5 cellular contexts compared by ENCODE assay signal in genomic region chr17:42545755-42546505, GRCh38. TPM values are rescaled to one million over a fixed set of nuclear protein-coding genes. Genes with fewer than 3 reads are reported as not detected.
DNase-seq lines count a peak whose midpoint lies in the region; ATAC-seq, FAIRE-seq and TF ChIP-seq lines count a peak whose summit lies in the region.
"Not testable (repeated sequence)": the region's sequence is repeated elsewhere in the genome, so short reads cannot be mapped to it uniquely, and the experiment has no call there.

No MANE protein-coding gene starts in this region.

- not testable (repeated sequence) for TF ChIP-seq POLR2A in IMR-90 (IDR thresholded peaks at IDR 0.05; ENCODE audit: low read depth, low read length); K562 (conservative IDR thresholded peaks at IDR 0.05)

- H2AK9ac ChIP-seq in IMR-90 (replicated peaks; ENCODE audit: low read depth, low read length, poor library complexity), result not testable (repeated sequence)

- BruUV-seq in Caco-2 (replicated peaks; lab: Mats Ljungman, UMichigan); IMR-90 (replicated peaks; lab: Mats Ljungman, UMichigan); K562 (replicated peaks; lab: Mats Ljungman, UMichigan): not testable (repeated sequence)

- peak; percentile 40 for ATAC-seq in IMR-90 (ENCODE audit: low read depth)
- peak; percentile 19; the same call in 2 of the 3 replicates for ATAC-seq in K562

- peak overlapping the region; percentile 45 for H3K27ac Mint-ChIP-seq in Caco-2 (ENCODE audit: unreplicated experiment)

- not testable (repeated sequence) for H3K79me2 ChIP-seq in K562 (ENCODE audit: control insufficient read depth, insufficient read depth, low read length); osteoblast (ENCODE audit: insufficient read depth, low read length)

- H3K4me1 ChIP-seq in Caco-2 (peaks cover 16% of the 10 kb centered on the region), K562 (replicated peaks in 1 of 2; ENCODE audit: control insufficient read depth in 2 of 2, insufficient read depth in 2 of 2, low read length in 2 of 2) (peaks cover 7 to 33% of the 10 kb centered on the region in 2 experiments; a peak in 4 of 5 replicates)
- H3K4me1 ChIP-seq in IMR-90 (ENCODE audit: control insufficient read depth, insufficient read depth, low read length); kidney (ENCODE audit: control insufficient read depth in 1 of 2, insufficient read depth in 1 of 2, low read depth in 1 of 2, low read length in 2 of 2); osteoblast (ENCODE audit: insufficient read depth, low read length): not testable (repeated sequence)

- not testable (repeated sequence) for TF ChIP-seq RAD21 in IMR-90 (IDR thresholded peaks at IDR 0.05; ENCODE audit: low read length); K562 (CRISPR knock-in tag; conservative IDR thresholded peaks at IDR 0.05 in 1 of 2, IDR thresholded peaks at IDR 0.05 in 1 of 2)

- POLR2A ChIA-PET in Caco-2 (lab: Charles Lee) (interaction anchor here (1.3 kb wide), 2 partner anchors 8 to 10 kb away, joined by 3 to 4 read pairs; partner anchors contain the start of gene NAGLU), K562 (lab: Yijun Ruan, JAX) (interaction anchor here (2.4 kb wide), 1 partner anchor 10 kb away, joined by 10 read pairs; the partner anchor contains the start of gene NAGLU)
- POLR2A ChIA-PET in IMR-90 (lab: Charles Lee; ENCODE audit: unreplicated experiment), result not testable (repeated sequence)

- in situ Hi-C loops in IMR-90 (cut with MboI; ENCODE audit: low sequenced_read_pairs); K562 (cut with MboI): not testable (repeated sequence)

- peak; percentile 80 for FAIRE-seq in K562 (lab: Jason Lieb, UNC)
- FAIRE-seq in kidney (lab: Jason Lieb, UNC), result not testable (repeated sequence)

- peaks cover 3 to 16% of the 10 kb centered on the region in 2 experiments; a peak in 3 of 4 replicates for H3K79me1 ChIP-seq in IMR-90 (ENCODE audit: low read depth in 1 of 2, low read length in 2 of 2)

- H3K23ac ChIP-seq in IMR-90 (ENCODE audit: low read depth, low read length), result not testable (repeated sequence)

- WGBS in IMR-90 (ENCODE audit: extremely low coverage in 2 of 2, insufficient read length in 1 of 2), 2 experiments, result no CpG with 5 or more reads among the region's 9 CpGs
- WGBS in K562 (ENCODE audit: insufficient coverage, low coverage, missing lambda C conversion rate), result 71% methylated on average over 7 of the region's 9 CpGs

- CTCF ChIA-PET in Caco-2 (lab: Charles Lee); IMR-90 (lab: Yijun Ruan, JAX); K562 (lab: Yijun Ruan, JAX; ENCODE audit: low intra/inter-chr PET ratio): not testable (repeated sequence)

- H3K9me1 ChIP-seq in IMR-90 (ENCODE audit: insufficient read depth, low read length), result peaks cover 11% of the 10 kb centered on the region
- not testable (repeated sequence) for H3K9me1 ChIP-seq in K562 (ENCODE audit: control insufficient read depth, insufficient read depth, low read length)

- dilution Hi-C loops in IMR-90 (cut with HindIII; ENCODE audit: low sequenced_read_pairs, unreplicated experiment), result not testable (repeated sequence)

- H2BK5ac ChIP-seq in IMR-90 (ENCODE audit: low read depth, low read length, poor library complexity, severe bottlenecking), result not testable (repeated sequence)

- not testable (repeated sequence) for TF ChIP-seq CTCF in Caco-2 (IDR thresholded peaks at IDR 0.05; ENCODE audit: insufficient read depth in 1 of 2, low read depth in 1 of 2, low read length in 1 of 2, severe bottlenecking in 1 of 2, unreplicated experiment in 1 of 2); IMR-90 (conservative IDR thresholded peaks at IDR 0.05; ENCODE audit: low read depth, low read length); K562 (IDR thresholded peaks at IDR 0.05 in 2 of 3, conservative IDR thresholded peaks at IDR 0.05 in 1 of 3; ENCODE audit: insufficient read depth in 2 of 3, low read depth in 1 of 3, low read length in 3 of 3); kidney (IDR thresholded peaks at IDR 0.05; ENCODE audit: borderline replicate concordance, extremely low read depth, insufficient read depth); osteoblast (IDR thresholded peaks at IDR 0.05; ENCODE audit: extremely low read depth, low read depth, low read length)

- H3K9me3 ChIP-seq in Caco-2; IMR-90 (ENCODE audit: control insufficient read depth, insufficient read depth, low read length); K562 (replicated peaks; ENCODE audit: control insufficient read depth, insufficient read depth, low read depth, low read length); kidney (ENCODE audit: control insufficient read depth in 1 of 2, low read length in 2 of 2); osteoblast (ENCODE audit: low read depth, low read length): not testable (repeated sequence)

- not testable (repeated sequence) for H3K9ac ChIP-seq in IMR-90 (ENCODE audit: low read depth, low read length); K562 (ENCODE audit: insufficient read depth in 1 of 2, low read depth in 2 of 2, low read length in 2 of 2); kidney (ENCODE audit: low read length in 2 of 2)

- not testable (repeated sequence) for H3K36me3 ChIP-seq in Caco-2 (ENCODE audit: control insufficient read depth, insufficient read depth, low read length); kidney (ENCODE audit: control insufficient read depth in 1 of 2, insufficient read depth in 2 of 2, low read length in 2 of 2)
- H3K36me3 ChIP-seq in IMR-90 (ENCODE audit: control insufficient read depth, insufficient read depth, low read length) (peaks cover 34% of the 10 kb centered on the region), K562 (ENCODE audit: control insufficient read depth, insufficient read depth, low read length) (peaks cover 22% of the 10 kb centered on the region; the same call in 2 of the 3 replicates), osteoblast (ENCODE audit: insufficient read depth, low read length) (peaks cover 28% of the 10 kb centered on the region)

- H2BK15ac ChIP-seq in IMR-90 (ENCODE audit: low read depth, low read length), result not testable (repeated sequence)

- not testable (repeated sequence) for H4K8ac ChIP-seq in IMR-90 (ENCODE audit: low read depth in 2 of 2, low read length in 2 of 2)

- not testable (repeated sequence) for TF ChIP-seq EP300 in K562 (IDR thresholded peaks at IDR 0.05; ENCODE audit: low read length)

- H3K27ac ChIP-seq in IMR-90 (ENCODE audit: insufficient read depth, low read length); K562 (ENCODE audit: extremely low read depth, low read depth, low read length); kidney (ENCODE audit: low read depth in 2 of 2, low read length in 2 of 2); osteoblast (ENCODE audit: low read depth, low read length): not testable (repeated sequence)

- peaks cover 62% of the 10 kb centered on the region for H3K36me3 Mint-ChIP-seq in Caco-2 (ENCODE audit: insufficient read depth, unreplicated experiment)

- H2BK20ac ChIP-seq in IMR-90 (ENCODE audit: low read depth, low read length), result not testable (repeated sequence)

- not testable (repeated sequence) for H3K9me3 Mint-ChIP-seq in Caco-2 (ENCODE audit: unreplicated experiment)

- H3K14ac ChIP-seq in IMR-90 (replicated peaks; ENCODE audit: low read depth, low read length), result not testable (repeated sequence)

- H3K4me1 Mint-ChIP-seq in Caco-2 (ENCODE audit: low read depth, unreplicated experiment), result not testable (repeated sequence)

- not testable (repeated sequence) for H3K4me3 ChIP-seq in Caco-2 (ENCODE audit: low read depth, low read length); IMR-90 (ENCODE audit: insufficient read depth, low read depth, low read length); K562; kidney (ENCODE audit: low read length in 2 of 2); osteoblast (ENCODE audit: insufficient read depth, low read length)

- not testable (repeated sequence) for H3K4me2 ChIP-seq in IMR-90 (ENCODE audit: low read depth, low read length); K562 (ENCODE audit: insufficient read depth, low read length); osteoblast (ENCODE audit: insufficient read depth, low read length)

- not testable (repeated sequence) for H3K18ac ChIP-seq in IMR-90 (ENCODE audit: low read depth, low read length)

- intact Hi-C loops in Caco-2 (cut with micrococcal nuclease; ENCODE audit: unreplicated experiment); IMR-90 (cut with micrococcal nuclease); K562 (cut with micrococcal nuclease); kidney (cut with DNase I): not testable (repeated sequence)

- H3K4ac ChIP-seq in IMR-90 (ENCODE audit: low read depth, low read length), result not testable (repeated sequence)

- H2BK120ac ChIP-seq in IMR-90 (ENCODE audit: low read depth, low read length), result not testable (repeated sequence)

- H3K4me3 Mint-ChIP-seq in Caco-2 (ENCODE audit: unreplicated experiment), result not testable (repeated sequence)

- H4K20me1 ChIP-seq in IMR-90 (ENCODE audit: insufficient read depth, low read length); K562 (replicated peaks; ENCODE audit: control insufficient read depth, insufficient read depth, low read length); osteoblast (ENCODE audit: insufficient read depth, low read length): not testable (repeated sequence)

- not testable (repeated sequence) for H3K27me3 ChIP-seq in Caco-2 (replicated peaks; ENCODE audit: control insufficient read depth, insufficient read depth, low read length); IMR-90 (ENCODE audit: control insufficient read depth, insufficient read depth, low read length); K562 (ENCODE audit: control insufficient read depth in 2 of 2, insufficient read depth in 2 of 2, low read length in 2 of 2); osteoblast (ENCODE audit: insufficient read depth, low read length)

- H2AK5ac ChIP-seq in IMR-90 (ENCODE audit: low read depth, low read length), result not testable (repeated sequence)

- not testable (repeated sequence) for H3K27me3 Mint-ChIP-seq in Caco-2 (ENCODE audit: insufficient read depth, unreplicated experiment)

- not testable (repeated sequence) for H4K91ac ChIP-seq in IMR-90 (ENCODE audit: insufficient read depth, low read depth, low read length)

- not testable (repeated sequence) for DNase-seq in Caco-2; IMR-90; K562 (ENCODE audit: extremely low read depth in 1 of 4, low spot score in 3 of 4)
- peak; percentile 2 for DNase-seq in kidney
- DNase-seq in osteoblast (ENCODE audit: insufficient read length, low spot score, missing footprints), result peak; percentile 17

- not testable (repeated sequence) for H4K5ac ChIP-seq in IMR-90 (ENCODE audit: low read depth, low read length)

- not testable (repeated sequence) for H2AFZ ChIP-seq in IMR-90 (replicated peaks; ENCODE audit: low read length, poor library complexity); K562 (ENCODE audit: low read depth, low read length); osteoblast (ENCODE audit: low read length)

- H3K56ac ChIP-seq in IMR-90 (ENCODE audit: extremely low read depth, insufficient read depth, low read length), result not testable (repeated sequence)

RNA-seq across cellular contexts. Expression of gene HSD17B1, which starts 6.8 kb away (rescaled TPM):
- 2.3 and 4.0 TPM in 2 replicates for total RNA-seq in Caco-2 (2022)
- 0.56 and 0.72 TPM in 2 replicates for total RNA-seq in IMR-90 (2012; rRNA removed)
- polyA plus RNA-seq in IMR-90 (2012; rRNA removed), result 1.4 and 2.9 TPM in 2 replicates
- polyA plus RNA-seq in IMR-90 (2012; cell fraction: cytosol; rRNA removed), result 1.4 and 2.6 TPM in 2 replicates
- 1.5 and 3.3 TPM in 2 replicates for polyA plus RNA-seq in IMR-90 (2012; cell fraction: nucleus; rRNA removed; ENCODE audit: low replicate concordance)
- 3.9 and 8.6 TPM in 2 replicates for total RNA-seq in K562 (2011; cell fraction: chromatin; rRNA removed; ENCODE audit: low replicate concordance)
- total RNA-seq in K562 (2011; cell fraction: nucleolus; rRNA removed), result 9.5 TPM in 2 replicates
- total RNA-seq in K562 (2011; cell fraction: nucleoplasm; rRNA removed), result 5.4 and 5.5 TPM in 2 replicates
- 21.1 and 25.0 TPM in 2 replicates for total RNA-seq in K562 (2014; rRNA removed)
- total RNA-seq in K562 (2014; rRNA removed; fragmentation: Illumina TruSeq; extraction: Trizol), result 1.1 and 1.3 TPM in 2 replicates
- total RNA-seq in K562 (2015; rRNA removed; fragmentation: Illumina TruSeq; extraction: Trizol), result 6.7 and 7.1 TPM in 2 replicates
- 12.9 and 13.9 TPM in 2 replicates for total RNA-seq in K562 (2021)
- polyA plus RNA-seq in K562 (2011; rRNA removed), result 3.6 and 5.3 TPM in 2 replicates
- polyA plus RNA-seq in K562 (2011; cell fraction: cytosol; rRNA removed), result 6.4 and 18.6 TPM in 2 replicates
- polyA plus RNA-seq in K562 (2011; cell fraction: nucleus; rRNA removed), result 3.8 and 8.0 TPM in 2 replicates
- polyA plus RNA-seq in K562 (2012), result 10.9 and 13.0 TPM in 2 replicates
- polyA plus RNA-seq in K562 (2014; fragmentation: Illumina TruSeq; extraction: Trizol), result 1.6 and 7.0 TPM in 2 replicates
- under 1 TPM; 0.55 to 0.73 TPM for polyA plus RNA-seq in K562 (2014; fragmentation: Nextera tagmentation; extraction: Ambion mirVana)
- polyA plus RNA-seq in K562 (2014; rRNA removed), result 17.0 and 17.3 TPM in 2 replicates
- 0.66 and 0.84 TPM in 2 replicates for polyA minus RNA-seq in K562 (2011; rRNA and poly(A)+ RNA removed)
- polyA minus RNA-seq in K562 (2011; cell fraction: cytosol; rRNA and poly(A)+ RNA removed), result 4.9 and 8.0 TPM in 2 replicates
- polyA minus RNA-seq in K562 (2011; cell fraction: nucleus; rRNA and poly(A)+ RNA removed), result 2.3 and 2.7 TPM in 2 replicates
- total RNA-seq in kidney, result 0.31 TPM
- polyA plus RNA-seq in kidney (ENCODE audit: insufficient read depth, low read depth, low replicate concordance), result 3.3 TPM
- total RNA-seq in osteoblast, result 1.1 and 1.5 TPM in 2 replicates

RNA-seq across cellular contexts. Expression of gene NAGLU, which starts 9.9 kb away (rescaled TPM):
- total RNA-seq in Caco-2 (2022) (28.7 and 29.2 TPM in 2 replicates), IMR-90 (2012; rRNA removed) (6.5 and 7.5 TPM in 2 replicates), K562 (2014; rRNA removed) (13.9 and 14.0 TPM in 2 replicates), K562 (2014; rRNA removed; fragmentation: Illumina TruSeq; extraction: Trizol) (2.6 and 3.6 TPM in 2 replicates), K562 (2015; rRNA removed; fragmentation: Illumina TruSeq; extraction: Trizol) (9.3 and 10.7 TPM in 2 replicates), K562 (2021) (18.0 and 21.5 TPM in 2 replicates), kidney (37.5 TPM), osteoblast (91.6 and 99.0 TPM in 2 replicates)
- polyA plus RNA-seq in IMR-90 (2012; rRNA removed) (29.2 TPM in 2 replicates), K562 (2011; rRNA removed) (8.5 and 8.6 TPM in 2 replicates), K562 (2014; fragmentation: Illumina TruSeq; extraction: Trizol) (6.2 and 12.7 TPM in 2 replicates), K562 (2014; fragmentation: Nextera tagmentation; extraction: Ambion mirVana) (under 1 TPM; 0.04 to 0.21 TPM), K562 (2014; rRNA removed) (17.2 and 20.8 TPM in 2 replicates), kidney (ENCODE audit: insufficient read depth, low read depth, low replicate concordance) (52.7 TPM)
- 17.3 and 46.5 TPM in 2 replicates for polyA plus RNA-seq in IMR-90 (2012; cell fraction: cytosol; rRNA removed)
- polyA plus RNA-seq in IMR-90 (2012; cell fraction: nucleus; rRNA removed; ENCODE audit: low replicate concordance), result 42.7 and 138 TPM in 2 replicates
- 16.1 and 63.4 TPM in 2 replicates for total RNA-seq in K562 (2011; cell fraction: chromatin; rRNA removed; ENCODE audit: low replicate concordance)
- 75.0 and 82.4 TPM in 2 replicates for total RNA-seq in K562 (2011; cell fraction: nucleolus; rRNA removed)
- 39.3 and 45.6 TPM in 2 replicates for total RNA-seq in K562 (2011; cell fraction: nucleoplasm; rRNA removed)
- 7.8 and 21.4 TPM in 2 replicates for polyA plus RNA-seq in K562 (2011; cell fraction: cytosol; rRNA removed)
- polyA plus RNA-seq in K562 (2011; cell fraction: nucleus; rRNA removed), result 29.1 and 66.7 TPM in 2 replicates
- polyA plus RNA-seq in K562 (2012), result 10.6 and 14.8 TPM in 2 replicates
- polyA minus RNA-seq in K562 (2011; rRNA and poly(A)+ RNA removed), result 2.3 and 6.4 TPM in 2 replicates
- 3.2 and 8.1 TPM in 2 replicates for polyA minus RNA-seq in K562 (2011; cell fraction: cytosol; rRNA and poly(A)+ RNA removed)
- polyA minus RNA-seq in K562 (2011; cell fraction: nucleus; rRNA and poly(A)+ RNA removed), result 17.4 and 22.3 TPM in 2 replicates

RNA-seq across cellular contexts. Expression of gene COASY, which starts 16.0 kb away (rescaled TPM):
- 128 and 138 TPM in 2 replicates for total RNA-seq in Caco-2 (2022)
- total RNA-seq in IMR-90 (2012; rRNA removed), result 9.7 and 10.6 TPM in 2 replicates
- 44.0 and 46.6 TPM in 2 replicates for polyA plus RNA-seq in IMR-90 (2012; rRNA removed)
- 32.3 and 40.6 TPM in 2 replicates for polyA plus RNA-seq in IMR-90 (2012; cell fraction: cytosol; rRNA removed)
- 76.9 and 130 TPM in 2 replicates for polyA plus RNA-seq in IMR-90 (2012; cell fraction: nucleus; rRNA removed; ENCODE audit: low replicate concordance)
- total RNA-seq in K562 (2011; cell fraction: chromatin; rRNA removed; ENCODE audit: low replicate concordance), result 117 and 276 TPM in 2 replicates
- total RNA-seq in K562 (2011; cell fraction: nucleolus; rRNA removed), result 148 and 164 TPM in 2 replicates
- total RNA-seq in K562 (2011; cell fraction: nucleoplasm; rRNA removed), result 145 and 162 TPM in 2 replicates
- total RNA-seq in K562 (2014; rRNA removed), result 43.5 and 62.9 TPM in 2 replicates
- total RNA-seq in K562 (2014; rRNA removed; fragmentation: Illumina TruSeq; extraction: Trizol), result 33.3 and 43.2 TPM in 2 replicates
- 25.4 and 32.0 TPM in 2 replicates for total RNA-seq in K562 (2015; rRNA removed; fragmentation: Illumina TruSeq; extraction: Trizol)
- total RNA-seq in K562 (2021), result 167 and 175 TPM in 2 replicates
- polyA plus RNA-seq in K562 (2011; rRNA removed), result 38.7 and 58.6 TPM in 2 replicates
- polyA plus RNA-seq in K562 (2011; cell fraction: cytosol; rRNA removed), result 34.8 and 93.5 TPM in 2 replicates
- polyA plus RNA-seq in K562 (2011; cell fraction: nucleus; rRNA removed), result 262 and 432 TPM in 2 replicates
- 137 and 160 TPM in 2 replicates for polyA plus RNA-seq in K562 (2012)
- polyA plus RNA-seq in K562 (2014; fragmentation: Illumina TruSeq; extraction: Trizol), result 99.8 and 139 TPM in 2 replicates
- polyA plus RNA-seq in K562 (2014; fragmentation: Nextera tagmentation; extraction: Ambion mirVana), result 10 to 100 TPM; 62.3 to 80.6 TPM
- 80.5 and 95.2 TPM in 2 replicates for polyA plus RNA-seq in K562 (2014; rRNA removed)
- 19.9 and 27.4 TPM in 2 replicates for polyA minus RNA-seq in K562 (2011; rRNA and poly(A)+ RNA removed)
- polyA minus RNA-seq in K562 (2011; cell fraction: cytosol; rRNA and poly(A)+ RNA removed), result 39.1 and 51.2 TPM in 2 replicates
- polyA minus RNA-seq in K562 (2011; cell fraction: nucleus; rRNA and poly(A)+ RNA removed), result 39.4 and 40.0 TPM in 2 replicates
- 71.9 TPM for total RNA-seq in kidney
- polyA plus RNA-seq in kidney (ENCODE audit: insufficient read depth, low read depth, low replicate concordance), result 145 TPM
- total RNA-seq in osteoblast, result 13.0 and 13.4 TPM in 2 replicates

RNA-seq across cellular contexts. Expression of gene MLX, which starts 21.0 kb away (rescaled TPM):
- total RNA-seq in Caco-2 (2022) (37.5 and 41.2 TPM in 2 replicates), IMR-90 (2012; rRNA removed) (37.5 and 37.8 TPM in 2 replicates), K562 (2014; rRNA removed) (42.9 and 51.6 TPM in 2 replicates), K562 (2014; rRNA removed; fragmentation: Illumina TruSeq; extraction: Trizol) (41.2 and 45.4 TPM in 2 replicates), K562 (2015; rRNA removed; fragmentation: Illumina TruSeq; extraction: Trizol) (47.6 and 48.6 TPM in 2 replicates), K562 (2021) (50.0 and 55.1 TPM in 2 replicates), kidney (38.7 TPM), osteoblast (43.4 and 44.8 TPM in 2 replicates)
- polyA plus RNA-seq in IMR-90 (2012; rRNA removed) (45.5 and 45.6 TPM in 2 replicates), K562 (2011; rRNA removed) (41.8 and 58.9 TPM in 2 replicates), K562 (2014; fragmentation: Illumina TruSeq; extraction: Trizol) (71.5 and 84.2 TPM in 2 replicates), K562 (2014; fragmentation: Nextera tagmentation; extraction: Ambion mirVana) (100 to 1,000 TPM in 1 of 2 experiments, 10 to 100 TPM in 1; 82.7 to 100 TPM), K562 (2014; rRNA removed) (71.3 and 82.0 TPM in 2 replicates), kidney (ENCODE audit: insufficient read depth, low read depth, low replicate concordance) (41.0 TPM)
- 17.2 and 19.2 TPM in 2 replicates for polyA plus RNA-seq in IMR-90 (2012; cell fraction: cytosol; rRNA removed)
- 115 and 123 TPM in 2 replicates for polyA plus RNA-seq in IMR-90 (2012; cell fraction: nucleus; rRNA removed; ENCODE audit: low replicate concordance)
- 94.6 and 259 TPM in 2 replicates for total RNA-seq in K562 (2011; cell fraction: chromatin; rRNA removed; ENCODE audit: low replicate concordance)
- 158 and 168 TPM in 2 replicates for total RNA-seq in K562 (2011; cell fraction: nucleolus; rRNA removed)
- total RNA-seq in K562 (2011; cell fraction: nucleoplasm; rRNA removed), result 148 and 161 TPM in 2 replicates
- polyA plus RNA-seq in K562 (2011; cell fraction: cytosol; rRNA removed), result 35.1 and 46.5 TPM in 2 replicates
- 76.8 and 145 TPM in 2 replicates for polyA plus RNA-seq in K562 (2011; cell fraction: nucleus; rRNA removed)
- polyA plus RNA-seq in K562 (2012), result 46.8 and 71.4 TPM in 2 replicates
- 42.5 and 66.7 TPM in 2 replicates for polyA minus RNA-seq in K562 (2011; rRNA and poly(A)+ RNA removed)
- 16.9 and 28.1 TPM in 2 replicates for polyA minus RNA-seq in K562 (2011; cell fraction: cytosol; rRNA and poly(A)+ RNA removed)
- 36.9 and 49.1 TPM in 2 replicates for polyA minus RNA-seq in K562 (2011; cell fraction: nucleus; rRNA and poly(A)+ RNA removed)

RNA-seq across cellular contexts. Expression of gene PSMC3IP, which starts 31.6 kb away (rescaled TPM):
- 24.7 and 25.2 TPM in 2 replicates for total RNA-seq in Caco-2 (2022)
- total RNA-seq in IMR-90 (2012; rRNA removed), result 5.6 and 8.9 TPM in 2 replicates
- polyA plus RNA-seq in IMR-90 (2012; rRNA removed), result 9.8 and 11.1 TPM in 2 replicates
- 2.9 and 5.3 TPM in 2 replicates for polyA plus RNA-seq in IMR-90 (2012; cell fraction: cytosol; rRNA removed)
- polyA plus RNA-seq in IMR-90 (2012; cell fraction: nucleus; rRNA removed; ENCODE audit: low replicate concordance), result 6.5 and 20.3 TPM in 2 replicates
- 63.5 and 83.8 TPM in 2 replicates for total RNA-seq in K562 (2011; cell fraction: chromatin; rRNA removed; ENCODE audit: low replicate concordance)
- 39.0 and 45.4 TPM in 2 replicates for total RNA-seq in K562 (2011; cell fraction: nucleolus; rRNA removed)
- total RNA-seq in K562 (2011; cell fraction: nucleoplasm; rRNA removed), result 59.4 and 78.8 TPM in 2 replicates
- total RNA-seq in K562 (2014; rRNA removed), result 46.7 and 50.8 TPM in 2 replicates
- total RNA-seq in K562 (2014; rRNA removed; fragmentation: Illumina TruSeq; extraction: Trizol), result 28.1 and 31.6 TPM in 2 replicates
- 26.2 and 27.9 TPM in 2 replicates for total RNA-seq in K562 (2015; rRNA removed; fragmentation: Illumina TruSeq; extraction: Trizol)
- 29.3 and 34.4 TPM in 2 replicates for total RNA-seq in K562 (2021)
- 25.6 and 32.8 TPM in 2 replicates for polyA plus RNA-seq in K562 (2011; rRNA removed)
- 11.3 and 14.9 TPM in 2 replicates for polyA plus RNA-seq in K562 (2011; cell fraction: cytosol; rRNA removed)
- 96.3 and 104 TPM in 2 replicates for polyA plus RNA-seq in K562 (2011; cell fraction: nucleus; rRNA removed)
- polyA plus RNA-seq in K562 (2012), result 33.2 and 36.0 TPM in 2 replicates
- 48.3 and 50.5 TPM in 2 replicates for polyA plus RNA-seq in K562 (2014; fragmentation: Illumina TruSeq; extraction: Trizol)
- 10 to 100 TPM; 13.8 to 16.0 TPM for polyA plus RNA-seq in K562 (2014; fragmentation: Nextera tagmentation; extraction: Ambion mirVana)
- polyA plus RNA-seq in K562 (2014; rRNA removed), result 64.0 and 65.6 TPM in 2 replicates
- 17.9 and 20.6 TPM in 2 replicates for polyA minus RNA-seq in K562 (2011; rRNA and poly(A)+ RNA removed)
- 4.3 and 7.2 TPM in 2 replicates for polyA minus RNA-seq in K562 (2011; cell fraction: cytosol; rRNA and poly(A)+ RNA removed)
- 24.5 and 27.0 TPM in 2 replicates for polyA minus RNA-seq in K562 (2011; cell fraction: nucleus; rRNA and poly(A)+ RNA removed)
- total RNA-seq in kidney, result 5.8 TPM
- polyA plus RNA-seq in kidney (ENCODE audit: insufficient read depth, low read depth, low replicate concordance), result 3.6 TPM
- 1.8 TPM in 2 replicates for total RNA-seq in osteoblast
